In the genomic region with DNA sequence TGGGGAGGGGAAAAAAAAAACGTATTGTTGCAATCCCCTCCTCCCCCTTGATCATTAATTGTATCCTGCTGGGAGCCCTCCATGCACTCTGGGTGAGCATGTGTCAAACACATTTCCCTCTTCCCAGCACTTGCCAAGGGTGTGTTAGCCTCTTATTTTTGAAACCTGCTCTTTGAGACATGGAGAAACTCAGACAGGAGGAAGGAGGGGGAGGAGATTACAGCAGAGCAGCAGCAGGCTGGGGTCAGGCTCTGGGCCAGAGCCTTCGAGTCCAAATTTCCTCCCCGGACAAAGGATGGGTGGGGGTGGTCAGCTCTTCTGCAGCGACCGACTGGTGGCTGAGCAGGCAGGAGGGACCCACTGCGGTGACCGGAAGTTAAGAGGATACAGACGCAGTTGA, we compare ENCODE assay signal across 18 cellular contexts.
DNase-seq lines count a peak whose midpoint lies in the region; ATAC-seq, FAIRE-seq and TF ChIP-seq lines count a peak whose summit lies in the region.
"Had no signal": no experiment of that assay in that cellular context is flagged by ENCODE, and none has a peak within 500 bp of the region (broad histone marks: within the 10 kb centered on the region; RNA-seq: fewer than 3 reads in every experiment).

No MANE protein-coding gene starts in this region.

- H3K79me1 ChIP-seq in H1 (ENCODE audit: low read depth, low read length): no peaks in the 10 kb centered on the region

- H2BK20ac ChIP-seq in H1 (ENCODE audit: low read length): no peak overlapping the region

- no peaks in the 10 kb centered on the region for H4K20me1 ChIP-seq in GM23248 (ENCODE audit: insufficient read depth)
- peaks cover 0 to 6% of the 10 kb centered on the region in 2 experiments for H4K20me1 ChIP-seq in H1 (replicated peaks in 1 of 2; ENCODE audit: control insufficient read depth in 1 of 2, insufficient read depth in 2 of 2, low read length in 2 of 2)
- H4K20me1 ChIP-seq in osteoblast (ENCODE audit: insufficient read depth, low read length): no peaks in the 10 kb centered on the region

- peaks cover 13% of the 10 kb centered on the region; the same call in 1 of the 2 replicates for H3K23me2 ChIP-seq in H1 (ENCODE audit: low read depth, low read length)

- H4K91ac ChIP-seq in H1 (replicated peaks; ENCODE audit: insufficient read length, low read length): no peak overlapping the region

- FAIRE-seq in A549 (lab: Jason Lieb, UNC) (no peak), H1 (lab: Jason Lieb, UNC) (no peak), GM12892 (lab: Jason Lieb, UNC) (no peak)

- peak overlapping the region; percentile 38 for H2AFZ ChIP-seq in GM23248
- H2AFZ ChIP-seq in H1 (ENCODE audit: low read length): no peak overlapping the region
- H2AFZ ChIP-seq in osteoblast (ENCODE audit: low read length): no peak overlapping the region

- no peak overlapping the region for H2BK12ac ChIP-seq in H1 (ENCODE audit: low read depth, low read length)

- H3K36me3 ChIP-seq in GM23248 (ENCODE audit: low read depth) (no peaks in the 10 kb centered on the region), H1 (ENCODE audit: control insufficient read depth in 2 of 4, insufficient read depth in 4 of 4, low read length in 3 of 4) (no peaks in the 10 kb centered on the region; a peak in 1 of 8 replicates), osteoblast (ENCODE audit: insufficient read depth, low read length) (no peaks in the 10 kb centered on the region)
- H3K36me3 ChIP-seq: BE2C, HAP-1, SJCRH30 had no signal

- H3K4ac ChIP-seq in H1 (replicated peaks; ENCODE audit: insufficient read length, low read depth, low read length): no peak overlapping the region

- H3K27ac ChIP-seq in A549 (peak overlapping the region in 1 of 2 experiments; percentile 43; a peak in 3 of 6 replicates), GM23248 (no peak overlapping the region), H1 (ENCODE audit: low read depth, low read length) (no peak overlapping the region), right cardiac atrium (ENCODE audit: low read length) (peak overlapping the region; percentile 70), osteoblast (ENCODE audit: low read depth, low read length) (no peak overlapping the region)
- H3K27ac ChIP-seq: SJCRH30 had no signal

- H3K14ac ChIP-seq in H1 (ENCODE audit: insufficient read length): no peak overlapping the region

- ATAC-seq in A549 (no peak), right cardiac atrium (peak; percentile 67 to 76)

- TF ChIP-seq RAD21 in A549 (conservative IDR thresholded peaks at IDR 0.05 in 1 of 2, IDR thresholded peaks at IDR 0.05 in 1 of 2) (no peak), H1 (IDR thresholded peaks at IDR 0.05 in 1 of 2, conservative IDR thresholded peaks at IDR 0.05 in 1 of 2; ENCODE audit: low read depth in 2 of 2, low read length in 2 of 2) (no peak)

- intact Hi-C loops in right cardiac atrium (cut with DNase I): loop anchor here in 2 of 4 donors (5.0 kb wide), 1 partner anchor 63 kb away; the partner anchor contains the start of gene SOX9 (in 2 of the 2)

- H3K4me3 ChIP-seq in A549: no peak overlapping the region
- no peak overlapping the region for H3K4me3 ChIP-seq in GM23248
- no peak overlapping the region for H3K4me3 ChIP-seq in H1 (ENCODE audit: extremely low read depth in 1 of 4, insufficient read depth in 2 of 4, low read depth in 3 of 4, low read length in 4 of 4)
- no peak overlapping the region for H3K4me3 ChIP-seq in right cardiac atrium (ENCODE audit: low read length)
- no peak overlapping the region for H3K4me3 ChIP-seq in osteoblast (ENCODE audit: insufficient read depth, low read length)
- H3K4me3 ChIP-seq: HAP-1, SJCRH30 had no signal

- TF ChIP-seq POLR2A in A549 (IDR thresholded peaks at IDR 0.05; ENCODE audit: low read length): no peak
- TF ChIP-seq POLR2A in H1 (IDR thresholded peaks at IDR 0.05; ENCODE audit: control extremely low read depth in 1 of 2, low read depth in 2 of 2, low read length in 2 of 2): no peak
- no peak for TF ChIP-seq POLR2A in GM12892 (IDR thresholded peaks at IDR 0.05; ENCODE audit: low read depth, low read length)

- no peak overlapping the region for H4K5ac ChIP-seq in H1 (ENCODE audit: insufficient read length, low read depth, low read length)

- no peaks in the 10 kb centered on the region for H3K9me2 ChIP-seq in GM23248 (ENCODE audit: insufficient read depth)

- H2BK120ac ChIP-seq in H1 (replicated peaks; ENCODE audit: low read depth, low read length): no peak overlapping the region

- H3K27me3 ChIP-seq in GM23248 (replicated peaks; ENCODE audit: insufficient read depth) (no peaks in the 10 kb centered on the region), H1 (replicated peaks in 1 of 4; ENCODE audit: control insufficient read depth in 3 of 4, extremely low read depth in 1 of 4, insufficient read depth in 3 of 4, low read length in 3 of 4) (no peaks in the 10 kb centered on the region), right cardiac atrium (ENCODE audit: control insufficient read depth, insufficient read depth) (no peaks in the 10 kb centered on the region), osteoblast (ENCODE audit: insufficient read depth, low read length) (no peaks in the 10 kb centered on the region)
- H3K27me3 ChIP-seq: BE2C, SJCRH30 had no signal

- no peak overlapping the region for H2BK5ac ChIP-seq in H1 (ENCODE audit: low read depth, low read length)

- DNase-seq in A549 (ENCODE audit: low read depth in 1 of 2, low spot score in 1 of 2) (no peak), GM23248 (peak; percentile 32), H1 (ENCODE audit: low read depth in 1 of 2, low spot score in 2 of 2) (no peak), right cardiac atrium (peak; percentile 65 to 82 (median 75)), GM12892 (ENCODE audit: insufficient read length) (no peak), osteoblast (ENCODE audit: insufficient read length, low spot score, missing footprints) (no peak)
- no peak for DNase-seq in stimulated activated CD4-positive, alpha-beta T cell treated with anti-CD3 and anti-CD28 coated beads, Interleukin-2, amount 100 ng/mL, for 24 hours
- DNase-seq: BE2C; CD4-positive, alpha-beta T cell; NCI-H1436; NCI-H2081; NCI-H345; NCI-H526; NK-92 treated with Interleukin-12 subunit alpha and Interleukin-12 subunit beta, amount 100 ng/mL, for 24 hours; RPMI8226; SJCRH30; SW 1271 had no signal

- no peak overlapping the region for H3K56ac ChIP-seq in H1 (replicated peaks; ENCODE audit: insufficient read length, low read depth, low read length)

- CTCF ChIA-PET in A549 (lab: Yijun Ruan, JAX): no interaction called here
- CTCF ChIA-PET in H1 (lab: Charles Lee; ENCODE audit: partially characterized antibody): interaction anchor here (0.7 kb wide), 1 partner anchor 68 kb away, joined by 3 read pairs; no protein-coding TSS in a partner anchor

- no peak overlapping the region for H2AK5ac ChIP-seq in H1 (ENCODE audit: low read depth, low read length)

- TF ChIP-seq EP300 in A549 (IDR thresholded peaks at IDR 0.05) (no peak), H1 (IDR thresholded peaks at IDR 0.05; ENCODE audit: borderline replicate concordance in 1 of 2, low read depth in 2 of 2, low read length in 2 of 2) (no peak)

- no peaks in the 10 kb centered on the region for H3K9me3 ChIP-seq in A549
- no peaks in the 10 kb centered on the region for H3K9me3 ChIP-seq in GM23248 (ENCODE audit: low read depth)
- no peaks in the 10 kb centered on the region for H3K9me3 ChIP-seq in H1 (ENCODE audit: insufficient read depth in 2 of 2, low read depth in 1 of 2, low read length in 1 of 2)
- no peaks in the 10 kb centered on the region for H3K9me3 ChIP-seq in right cardiac atrium (ENCODE audit: control insufficient read depth, low read length)
- no peaks in the 10 kb centered on the region for H3K9me3 ChIP-seq in osteoblast (ENCODE audit: low read depth, low read length)
- H3K9me3 ChIP-seq: BE2C, HAP-1 had no signal

- TF ChIP-seq CTCF in A549 (IDR thresholded peaks at IDR 0.05) (no peak), H1 (IDR thresholded peaks at IDR 0.05; ENCODE audit: control extremely low read depth in 1 of 3, insufficient read depth in 1 of 3, low read depth in 1 of 3, low read length in 3 of 3) (no peak), osteoblast (IDR thresholded peaks at IDR 0.05; ENCODE audit: extremely low read depth, low read depth, low read length) (no peak)

- no peak overlapping the region for H2BK15ac ChIP-seq in H1 (ENCODE audit: low read length)

- H4K8ac ChIP-seq in H1 (ENCODE audit: extremely low read depth, insufficient read depth, low read length): no peak overlapping the region

- whole genome bisulfite sequencing in A549 (ENCODE audit: missing lambda C conversion rate): 80% methylated on average over 8 of the region's 8 CpGs
- 4 to 7% methylated on average over 8 of the region's 8 CpGs for WGBS in GM23248 (ENCODE audit: low coverage in 1 of 2, low lambda C conversion rate in 2 of 2, missing lambda C conversion rate in 2 of 2), 2 experiments
- 93% methylated on average over 7 of the region's 8 CpGs; no CpG with 5 or more reads in 1 of the 2 experiments for WGBS in H1 (ENCODE audit: extremely low coverage in 1 of 2, insufficient coverage in 1 of 2, insufficient read length in 1 of 2, insufficient replicate concordance in 2 of 2, low coverage in 1 of 2, low lambda C conversion rate in 2 of 2, missing lambda C conversion rate in 1 of 2), 2 experiments
- 32% methylated on average over 8 of the region's 8 CpGs for WGBS in right cardiac atrium

- H3K23ac ChIP-seq in H1 (ENCODE audit: insufficient read length): no peak overlapping the region

- in situ Hi-C loops in GM23248 (cut with MboI): no loop called here

- H3K4me2 ChIP-seq in A549 (0 out of 3 replicates have a peak overlapping the region, but pooled peaks have one; percentile 16), GM23248 (ENCODE audit: unreplicated experiment) (no peak overlapping the region), H1 (ENCODE audit: insufficient read depth in 1 of 2, low read depth in 2 of 2, low read length in 2 of 2) (no peak overlapping the region), osteoblast (ENCODE audit: insufficient read depth, low read length) (no peak overlapping the region)

- H3K9ac ChIP-seq in GM23248 (no peak overlapping the region), H1 (replicated peaks in 1 of 4; ENCODE audit: extremely low read depth in 1 of 4, low read depth in 3 of 4, low read length in 3 of 4) (no peak overlapping the region)

- peaks cover 36% of the 10 kb centered on the region for H3K4me1 ChIP-seq in A549
- peaks cover 14% of the 10 kb centered on the region for H3K4me1 ChIP-seq in GM23248 (ENCODE audit: insufficient read depth)
- peaks cover 4 to 12% (median 10%) of the 10 kb centered on the region in 4 experiments; a peak in 6 of 7 replicates for H3K4me1 ChIP-seq in H1 (replicated peaks in 1 of 4; ENCODE audit: control insufficient read depth in 3 of 4, insufficient read depth in 4 of 4, low read length in 3 of 4)
- H3K4me1 ChIP-seq in right cardiac atrium (ENCODE audit: control insufficient read depth, insufficient read depth, low read length): no peaks in the 10 kb centered on the region
- H3K4me1 ChIP-seq in osteoblast (ENCODE audit: insufficient read depth, low read length): peaks cover 11% of the 10 kb centered on the region
- H3K4me1 ChIP-seq: BE2C, HAP-1 had no signal

- POLR2A ChIA-PET in A549 (lab: Yijun Ruan, JAX) (no interaction called here), H1 (lab: Charles Lee; ENCODE audit: partially characterized antibody) (no interaction called here)

- no peak overlapping the region for H3K18ac ChIP-seq in H1 (ENCODE audit: extremely low read depth, low read length)

- H3K79me2 ChIP-seq in GM23248 (ENCODE audit: insufficient read depth) (no peaks in the 10 kb centered on the region), H1 (ENCODE audit: control insufficient read depth in 1 of 2, insufficient read depth in 2 of 2, low read length in 2 of 2) (no peaks in the 10 kb centered on the region), osteoblast (ENCODE audit: insufficient read depth, low read length) (no peaks in the 10 kb centered on the region)

- no peaks in the 10 kb centered on the region for H3F3A ChIP-seq in GM23248 (ENCODE audit: insufficient read depth)

Comparison
In these comparisons a context has a peak if more than half of its experiments do, and no peak if none do; other contexts are left out.
1. ATAC-seq: peak in right cardiac atrium (2 of 2); none in A549 (0 of 2).
2. DNase-seq: peak in GM23248 (single experiment) and right cardiac atrium (3 of 3); none in A549 (0 of 2), H1 (0 of 2), stimulated activated CD4-positive, alpha-beta T cell treated with anti-CD3 and anti-CD28 coated beads, Interleukin-2, amount 100 ng/mL, for 24 hours (0 of 2), GM12892 (single experiment) and osteoblast (single experiment).
3. Of the 18 proteins assayed by ChIP-seq in both H1 and A549: peak only in H1: E2F6; only in A549: none; in both: none; in neither: 17.